ENCODE assay signal across 12 cellular contexts in the genomic region with DNA sequence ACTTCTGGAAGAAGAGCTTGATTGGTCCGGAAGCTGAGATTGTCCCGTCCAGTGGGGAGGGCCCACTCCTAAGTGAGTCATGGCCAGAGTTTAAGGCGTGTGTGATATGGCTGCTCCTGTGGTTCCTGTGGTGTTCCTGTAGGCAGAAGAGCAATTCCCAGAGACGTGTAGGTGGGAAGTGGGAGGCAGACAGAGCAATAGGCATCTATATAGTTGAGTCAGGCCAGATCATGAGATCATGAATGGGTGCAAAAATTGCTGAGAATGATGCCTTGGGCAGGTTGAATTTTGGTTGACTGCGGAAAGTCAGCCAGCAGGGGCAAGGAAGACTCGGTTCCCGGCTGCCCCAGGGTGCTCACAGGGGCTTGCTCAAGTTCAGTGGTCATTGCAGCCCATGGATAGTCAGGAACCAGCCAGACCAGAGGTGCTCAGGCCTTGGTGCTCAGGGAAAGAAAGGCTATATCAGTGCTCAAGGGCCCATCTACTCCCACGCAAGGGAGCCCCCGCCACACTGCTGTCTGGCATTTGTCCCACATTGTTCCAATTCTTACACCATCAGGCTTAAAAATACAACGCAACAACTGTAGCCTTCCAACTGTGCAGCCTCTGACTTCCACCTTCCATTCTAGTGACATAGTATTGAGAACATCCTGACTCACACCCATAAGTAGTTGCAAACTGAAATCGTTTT. TPM values are rescaled to one million over a fixed set of nuclear protein-coding genes. Genes with fewer than 3 reads are reported as not detected.
A peak's percentile ranks its signal among the peaks of the same experiment; 100 is the strongest.
DNase-seq lines count a peak whose midpoint lies in the region; ATAC-seq and TF ChIP-seq lines count a peak whose summit lies in the region.
"Had no signal": no experiment of that assay in that cellular context is flagged by ENCODE, and none has a peak within 500 bp of the region (broad histone marks: within the 10 kb centered on the region; RNA-seq: fewer than 3 reads in every experiment).

No MANE protein-coding gene starts in this region.

- CTCF ChIA-PET in AG04449 (lab: Yijun Ruan, JAX): interaction anchor here (0.9 to 2.2 kb wide), 6 partner anchors 10 to 33 kb away, joined by 3 to 12 read pairs (median 5); partner anchors contain the start of gene GSN

- TF ChIP-seq CTCF in AG04449 (IDR thresholded peaks at IDR 0.05; ENCODE audit: insufficient read depth, low read length, missing control alignments) (no peak), astrocyte of the spinal cord (IDR thresholded peaks at IDR 0.05; ENCODE audit: low read depth, low read length) (no peak)

- in situ Hi-C loops in astrocyte of the spinal cord (cut with HindIII; ENCODE audit: low sequenced_read_pairs): no loop called here

- peak; percentile 77 for DNase-seq in AG04449 (ENCODE audit: low read depth, low spot score)
- DNase-seq in HT1080 (ENCODE audit: low read depth): peak; percentile 78
- peak; percentile 95 for DNase-seq in astrocyte of the spinal cord (ENCODE audit: low read depth, low spot score)
- DNase-seq in iris pigment epithelial cell (ENCODE audit: low read depth): peak; percentile 95
- no peak for DNase-seq in NCI-H748 treated with DMSO at 0.1 percent for 48 hours (lab: John Stamatoyannopoulos, UW)
- no peak for DNase-seq in T1000 (lab: John Stamatoyannopoulos, UW)
- DNase-seq: activated B cell treated with CpG ODN at 0.5 μM for 24 hours; GDM1; NCI-H2171; stimulated activated CD4-positive, alpha-beta T cell treated with anti-CD3 and anti-CD28 coated beads, Interleukin-4, amount 100 ng/mL, for 24 hours had no signal

- POLR2A ChIA-PET in AG04449 (lab: Yijun Ruan, JAX): interaction anchor here (1.0 kb wide), 1 partner anchor 14 kb away, joined by 4 read pairs; no protein-coding TSS in a partner anchor

- no peak for ATAC-seq in HG03469 (IDR thresholded peaks at IDR 0.05; ENCODE audit: unreplicated experiment)
- ATAC-seq in HG03460 (IDR thresholded peaks at IDR 0.05; ENCODE audit: unreplicated experiment): no peak

- H3K4me3 ChIP-seq in AG04449 (ENCODE audit: low read depth, low read length) (no peak overlapping the region), astrocyte of the spinal cord (ENCODE audit: low read depth, low read length) (no peak overlapping the region)

RNA-seq across cellular contexts. Expression of gene GSN, which starts 21.0 kb away (rescaled TPM):
- total RNA-seq in HT1080 (2014; rRNA removed; shearing (Covaris generic)): 66.5 and 75.8 TPM in 2 replicates
- polyA plus RNA-seq in HT1080 (2015; cell fraction: cytosol; rRNA removed): 84.6 and 86.6 TPM in 2 replicates
- polyA plus RNA-seq in HT1080 (2015; cell fraction: nucleus; rRNA removed): 263 and 282 TPM in 2 replicates

RNA-seq across cellular contexts. Expression of gene RAB14, which starts 45.3 kb away (rescaled TPM):
- 20.4 and 36.1 TPM in 2 replicates for total RNA-seq in HT1080 (2014; rRNA removed; shearing (Covaris generic))
- 58.6 and 70.4 TPM in 2 replicates for polyA plus RNA-seq in HT1080 (2015; cell fraction: cytosol; rRNA removed)
- 72.2 and 72.7 TPM in 2 replicates for polyA plus RNA-seq in HT1080 (2015; cell fraction: nucleus; rRNA removed)

Comparison
In these comparisons a context has a peak if more than half of its experiments do, and no peak if none do; other contexts are left out.
1. DNase-seq: peak in AG04449 (single experiment), HT1080 (single experiment), astrocyte of the spinal cord (single experiment) and iris pigment epithelial cell (single experiment); none in NCI-H748 treated with DMSO at 0.1 percent for 48 hours (single experiment) and T1000 (single experiment).